ENCODE assay signal across 1 cellular context in the genomic region with DNA sequence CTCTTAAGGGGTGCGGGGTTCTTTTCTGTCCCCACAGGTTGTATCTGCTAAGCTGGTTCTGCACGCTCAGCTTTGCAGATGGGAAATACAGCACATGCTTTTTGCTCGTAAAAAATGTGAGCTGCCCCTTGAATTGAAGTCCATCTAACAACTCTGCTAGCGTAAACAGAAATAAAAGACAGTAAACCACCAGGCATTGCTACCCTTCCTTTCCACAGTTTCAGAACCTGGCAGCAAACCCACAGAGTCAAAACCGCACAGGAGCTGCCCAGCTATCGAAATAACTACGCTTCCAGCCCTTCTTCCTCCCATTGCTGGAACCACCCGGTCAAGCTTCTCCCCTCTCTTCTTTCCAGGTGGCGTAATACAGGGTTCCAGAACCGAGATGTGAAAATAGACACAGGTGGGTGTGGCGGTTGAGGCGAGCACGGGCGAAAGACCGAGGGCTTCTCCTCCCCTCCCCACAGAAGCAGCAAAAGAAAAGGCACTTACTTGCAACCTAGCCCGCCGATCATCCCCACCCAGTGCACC.
TF ChIP-seq lines count a peak whose summit lies in the region.

No MANE protein-coding gene starts in this region.

TF ChIP-seq in HEK293, 187 proteins besides CTCF, POLR2A, EP300 and RAD21 (continued from another document):
- TF ChIP-seq ZBTB44 (tag by site-specific recombination; IDR thresholded peaks at IDR 0.05) (0 out of 2 replicates have a peak, but pooled peaks have one; percentile 15), ZNF335 (tag by site-specific recombination; conservative IDR thresholded peaks at IDR 0.05) (peak; percentile 7; the same call in 1 of the 2 replicates), HOXD13 (CRISPR knock-in tag; IDR thresholded peaks at IDR 0.05; ENCODE audit: borderline replicate concordance) (0 out of 2 replicates have a peak, but pooled peaks have one; percentile 61)
- TF ChIP-seq, protein P1, sequence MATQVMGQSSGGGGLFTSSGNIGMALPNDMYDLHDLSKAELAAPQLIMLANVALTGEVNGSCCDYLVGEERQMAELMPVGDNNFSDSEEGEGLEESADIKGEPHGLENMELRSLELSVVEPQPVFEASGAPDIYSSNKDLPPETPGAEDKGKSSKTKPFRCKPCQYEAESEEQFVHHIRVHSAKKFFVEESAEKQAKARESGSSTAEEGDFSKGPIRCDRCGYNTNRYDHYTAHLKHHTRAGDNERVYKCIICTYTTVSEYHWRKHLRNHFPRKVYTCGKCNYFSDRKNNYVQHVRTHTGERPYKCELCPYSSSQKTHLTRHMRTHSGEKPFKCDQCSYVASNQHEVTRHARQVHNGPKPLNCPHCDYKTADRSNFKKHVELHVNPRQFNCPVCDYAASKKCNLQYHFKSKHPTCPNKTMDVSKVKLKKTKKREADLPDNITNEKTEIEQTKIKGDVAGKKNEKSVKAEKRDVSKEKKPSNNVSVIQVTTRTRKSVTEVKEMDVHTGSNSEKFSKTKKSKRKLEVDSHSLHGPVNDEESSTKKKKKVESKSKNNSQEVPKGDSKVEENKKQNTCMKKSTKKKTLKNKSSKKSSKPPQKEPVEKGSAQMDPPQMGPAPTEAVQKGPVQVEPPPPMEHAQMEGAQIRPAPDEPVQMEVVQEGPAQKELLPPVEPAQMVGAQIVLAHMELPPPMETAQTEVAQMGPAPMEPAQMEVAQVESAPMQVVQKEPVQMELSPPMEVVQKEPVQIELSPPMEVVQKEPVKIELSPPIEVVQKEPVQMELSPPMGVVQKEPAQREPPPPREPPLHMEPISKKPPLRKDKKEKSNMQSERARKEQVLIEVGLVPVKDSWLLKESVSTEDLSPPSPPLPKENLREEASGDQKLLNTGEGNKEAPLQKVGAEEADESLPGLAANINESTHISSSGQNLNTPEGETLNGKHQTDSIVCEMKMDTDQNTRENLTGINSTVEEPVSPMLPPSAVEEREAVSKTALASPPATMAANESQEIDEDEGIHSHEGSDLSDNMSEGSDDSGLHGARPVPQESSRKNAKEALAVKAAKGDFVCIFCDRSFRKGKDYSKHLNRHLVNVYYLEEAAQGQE (tag by site-specific recombination; IDR thresholded peaks at IDR 0.05), result 0 out of 2 replicates have a peak, but pooled peaks have one; percentile 8
